ENCODE assay signal across 2 cellular contexts in the genomic region with DNA sequence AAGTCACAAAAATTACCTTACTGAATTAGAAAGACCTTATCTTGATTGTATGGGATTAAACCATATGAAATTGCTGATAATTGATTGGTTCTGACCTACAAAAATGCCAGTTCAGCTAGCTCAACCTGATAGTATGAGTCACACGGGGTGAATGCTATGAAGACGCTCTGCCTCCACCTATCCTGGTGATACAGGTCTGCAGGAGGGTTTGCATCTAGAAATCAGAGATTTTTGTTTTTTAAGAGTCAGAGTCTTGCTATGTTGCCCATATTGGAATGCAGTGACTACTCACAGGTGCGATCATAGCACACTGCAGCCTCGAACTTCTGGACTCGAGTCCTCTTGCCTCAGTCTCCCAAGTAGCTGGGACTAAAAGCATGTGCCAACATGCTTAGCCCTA.
TF ChIP-seq lines count a peak whose summit lies in the region.

No MANE protein-coding gene starts in this region.

TF ChIP-seq in SK-N-SH, 30 proteins besides CTCF, POLR2A, EP300 and RAD21:
- TF ChIP-seq JUND (IDR thresholded peaks at IDR 0.05) = 0 out of 2 replicates have a peak, but pooled peaks have one; percentile 19
- TF ChIP-seq, protein P1, sequence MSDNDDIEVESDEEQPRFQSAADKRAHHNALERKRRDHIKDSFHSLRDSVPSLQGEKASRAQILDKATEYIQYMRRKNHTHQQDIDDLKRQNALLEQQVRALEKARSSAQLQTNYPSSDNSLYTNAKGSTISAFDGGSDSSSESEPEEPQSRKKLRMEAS (IDR thresholded peaks at IDR 0.05; ENCODE audit: low read depth) = no peak

TF ChIP-seq in SK-N-SH treated with all-trans-retinoic acid at 6 μM for 48 hours, 23 proteins besides CTCF, POLR2A, EP300 and RAD21:
- TF ChIP-seq OSR1 (CRISPR knock-in tag; IDR thresholded peaks at IDR 0.05) = no peak
- TF ChIP-seq, protein P2, sequence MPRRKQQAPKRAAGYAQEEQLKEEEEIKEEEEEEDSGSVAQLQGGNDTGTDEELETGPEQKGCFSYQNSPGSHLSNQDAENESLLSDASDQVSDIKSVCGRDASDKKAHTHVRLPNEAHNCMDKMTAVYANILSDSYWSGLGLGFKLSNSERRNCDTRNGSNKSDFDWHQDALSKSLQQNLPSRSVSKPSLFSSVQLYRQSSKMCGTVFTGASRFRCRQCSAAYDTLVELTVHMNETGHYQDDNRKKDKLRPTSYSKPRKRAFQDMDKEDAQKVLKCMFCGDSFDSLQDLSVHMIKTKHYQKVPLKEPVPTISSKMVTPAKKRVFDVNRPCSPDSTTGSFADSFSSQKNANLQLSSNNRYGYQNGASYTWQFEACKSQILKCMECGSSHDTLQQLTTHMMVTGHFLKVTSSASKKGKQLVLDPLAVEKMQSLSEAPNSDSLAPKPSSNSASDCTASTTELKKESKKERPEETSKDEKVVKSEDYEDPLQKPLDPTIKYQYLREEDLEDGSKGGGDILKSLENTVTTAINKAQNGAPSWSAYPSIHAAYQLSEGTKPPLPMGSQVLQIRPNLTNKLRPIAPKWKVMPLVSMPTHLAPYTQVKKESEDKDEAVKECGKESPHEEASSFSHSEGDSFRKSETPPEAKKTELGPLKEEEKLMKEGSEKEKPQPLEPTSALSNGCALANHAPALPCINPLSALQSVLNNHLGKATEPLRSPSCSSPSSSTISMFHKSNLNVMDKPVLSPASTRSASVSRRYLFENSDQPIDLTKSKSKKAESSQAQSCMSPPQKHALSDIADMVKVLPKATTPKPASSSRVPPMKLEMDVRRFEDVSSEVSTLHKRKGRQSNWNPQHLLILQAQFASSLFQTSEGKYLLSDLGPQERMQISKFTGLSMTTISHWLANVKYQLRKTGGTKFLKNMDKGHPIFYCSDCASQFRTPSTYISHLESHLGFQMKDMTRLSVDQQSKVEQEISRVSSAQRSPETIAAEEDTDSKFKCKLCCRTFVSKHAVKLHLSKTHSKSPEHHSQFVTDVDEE (CRISPR knock-in tag; IDR thresholded peaks at IDR 0.05) = no peak
- TF ChIP-seq, protein P3, sequence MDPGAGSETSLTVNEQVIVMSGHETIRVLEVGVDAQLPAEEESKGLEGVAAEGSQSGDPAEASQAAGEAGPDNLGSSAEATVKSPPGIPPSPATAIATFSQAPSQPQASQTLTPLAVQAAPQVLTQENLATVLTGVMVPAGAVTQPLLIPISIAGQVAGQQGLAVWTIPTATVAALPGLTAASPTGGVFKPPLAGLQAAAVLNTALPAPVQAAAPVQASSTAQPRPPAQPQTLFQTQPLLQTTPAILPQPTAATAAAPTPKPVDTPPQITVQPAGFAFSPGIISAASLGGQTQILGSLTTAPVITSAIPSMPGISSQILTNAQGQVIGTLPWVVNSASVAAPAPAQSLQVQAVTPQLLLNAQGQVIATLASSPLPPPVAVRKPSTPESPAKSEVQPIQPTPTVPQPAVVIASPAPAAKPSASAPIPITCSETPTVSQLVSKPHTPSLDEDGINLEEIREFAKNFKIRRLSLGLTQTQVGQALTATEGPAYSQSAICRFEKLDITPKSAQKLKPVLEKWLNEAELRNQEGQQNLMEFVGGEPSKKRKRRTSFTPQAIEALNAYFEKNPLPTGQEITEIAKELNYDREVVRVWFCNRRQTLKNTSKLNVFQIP (CRISPR knock-in tag; IDR thresholded peaks at IDR 0.05; ENCODE audit: borderline replicate concordance, low read depth) = no peak
- TF ChIP-seq ESRRG (CRISPR knock-in tag; IDR thresholded peaks at IDR 0.05) = no peak
- TF ChIP-seq, protein P4, sequence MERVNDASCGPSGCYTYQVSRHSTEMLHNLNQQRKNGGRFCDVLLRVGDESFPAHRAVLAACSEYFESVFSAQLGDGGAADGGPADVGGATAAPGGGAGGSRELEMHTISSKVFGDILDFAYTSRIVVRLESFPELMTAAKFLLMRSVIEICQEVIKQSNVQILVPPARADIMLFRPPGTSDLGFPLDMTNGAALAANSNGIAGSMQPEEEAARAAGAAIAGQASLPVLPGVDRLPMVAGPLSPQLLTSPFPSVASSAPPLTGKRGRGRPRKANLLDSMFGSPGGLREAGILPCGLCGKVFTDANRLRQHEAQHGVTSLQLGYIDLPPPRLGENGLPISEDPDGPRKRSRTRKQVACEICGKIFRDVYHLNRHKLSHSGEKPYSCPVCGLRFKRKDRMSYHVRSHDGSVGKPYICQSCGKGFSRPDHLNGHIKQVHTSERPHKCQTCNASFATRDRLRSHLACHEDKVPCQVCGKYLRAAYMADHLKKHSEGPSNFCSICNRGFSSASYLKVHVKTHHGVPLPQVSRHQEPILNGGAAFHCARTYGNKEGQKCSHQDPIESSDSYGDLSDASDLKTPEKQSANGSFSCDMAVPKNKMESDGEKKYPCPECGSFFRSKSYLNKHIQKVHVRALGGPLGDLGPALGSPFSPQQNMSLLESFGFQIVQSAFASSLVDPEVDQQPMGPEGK (CRISPR knock-in tag; IDR thresholded peaks at IDR 0.05; ENCODE audit: borderline replicate concordance) = no peak
- TF ChIP-seq TCF4 (CRISPR knock-in tag; IDR thresholded peaks at IDR 0.05; ENCODE audit: borderline replicate concordance) = no peak
- no peak for TF ChIP-seq ISL1 (CRISPR knock-in tag; IDR thresholded peaks at IDR 0.05)
- TF ChIP-seq ZC3H10 (CRISPR knock-in tag; IDR thresholded peaks at IDR 0.05) = no peak
- TF ChIP-seq ZFP3 (CRISPR knock-in tag; IDR thresholded peaks at IDR 0.05) = no peak
- TF ChIP-seq, protein P5, sequence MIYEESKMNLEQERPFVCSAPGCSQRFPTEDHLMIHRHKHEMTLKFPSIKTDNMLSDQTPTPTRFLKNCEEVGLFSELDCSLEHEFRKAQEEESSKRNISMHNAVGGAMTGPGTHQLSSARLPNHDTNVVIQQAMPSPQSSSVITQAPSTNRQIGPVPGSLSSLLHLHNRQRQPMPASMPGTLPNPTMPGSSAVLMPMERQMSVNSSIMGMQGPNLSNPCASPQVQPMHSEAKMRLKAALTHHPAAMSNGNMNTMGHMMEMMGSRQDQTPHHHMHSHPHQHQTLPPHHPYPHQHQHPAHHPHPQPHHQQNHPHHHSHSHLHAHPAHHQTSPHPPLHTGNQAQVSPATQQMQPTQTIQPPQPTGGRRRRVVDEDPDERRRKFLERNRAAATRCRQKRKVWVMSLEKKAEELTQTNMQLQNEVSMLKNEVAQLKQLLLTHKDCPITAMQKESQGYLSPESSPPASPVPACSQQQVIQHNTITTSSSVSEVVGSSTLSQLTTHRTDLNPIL (CRISPR knock-in tag; IDR thresholded peaks at IDR 0.05; ENCODE audit: low read depth) = no peak
- no peak for TF ChIP-seq GLIS3 (CRISPR knock-in tag; IDR thresholded peaks at IDR 0.05)
- TF ChIP-seq CSDC2 (CRISPR knock-in tag; IDR thresholded peaks at IDR 0.05) = no peak
- TF ChIP-seq ZNF70 (CRISPR knock-in tag; IDR thresholded peaks at IDR 0.05) = no peak
- no peak for TF ChIP-seq ARNTL (CRISPR knock-in tag; IDR thresholded peaks at IDR 0.05; ENCODE audit: borderline replicate concordance, low read depth)
- TF ChIP-seq ZNF8 (CRISPR knock-in tag; IDR thresholded peaks at IDR 0.05) = no peak
- TF ChIP-seq BACH2 (CRISPR knock-in tag; IDR thresholded peaks at IDR 0.05; ENCODE audit: borderline replicate concordance) = no peak
- no peak for TF ChIP-seq TOX (CRISPR knock-in tag; IDR thresholded peaks at IDR 0.05; ENCODE audit: borderline replicate concordance)
- TF ChIP-seq PPARA (CRISPR knock-in tag; IDR thresholded peaks at IDR 0.05; ENCODE audit: borderline replicate concordance) = no peak
